32 cellular contexts compared by ENCODE assay signal in genomic region chr9:108325406-108325805, GRCh38.
"Had no signal": no experiment of that assay in that cellular context is flagged by ENCODE, and none has a peak within 500 bp of the region (broad histone marks: within the 10 kb centered on the region; RNA-seq: fewer than 3 reads in every experiment).

No MANE protein-coding gene starts in this region.

- H3K27ac Mint-ChIP-seq: activated CD8-positive, alpha-beta T cell treated with anti-CD3 and anti-CD28 coated beads, Interleukin-2, amount 10 ng/mL, durations not matched to agents 7 days and 5 days; activated naive CD4-positive, alpha-beta T cell treated with anti-CD3 and anti-CD28 coated beads, Interleukin-2, amount 50 U/mL, for 24 hours; activated naive CD8-positive, alpha-beta T cell treated with anti-CD3 and anti-CD28 coated beads, Interleukin-2, amount 10 ng/mL, durations not matched to agents 7 days and 5 days; activated T-cell treated with anti-CD3 and anti-CD28 coated beads, Interleukin-2, amount 50 U/mL, for 24 hours; activated T-helper 2 cell treated with anti-CD3 and anti-CD28 coated beads, Interferon-gamma antibody, Interleukin-2, Interleukin-4, amounts not matched to agents 10 μg/mL and 5 μg/mL and 100 μg/mL, durations not matched to agents 14 hours and 24 hours and 36 hours had no signal

- H3K4me3 ChIP-seq: ascending aorta, cardiac muscle cell, colonic mucosa, K562 had no signal

- H3K36me3 Mint-ChIP-seq: activated naive CD4-positive, alpha-beta T cell treated with anti-CD3 and anti-CD28 coated beads, Interleukin-2, amount 50 U/mL, for 24 hours; activated naive CD8-positive, alpha-beta T cell treated with anti-CD3 and anti-CD28 coated beads, Interleukin-2, amount 10 ng/mL, durations not matched to agents 7 days and 5 days had no signal

- H3K36me3 ChIP-seq: ascending aorta, cardiac muscle cell, colonic mucosa, WERI-Rb-1 had no signal

- H3K27ac ChIP-seq: ascending aorta, cardiac muscle cell, colonic mucosa, WERI-Rb-1 had no signal

- ATAC-seq: activated CD8-positive, alpha-beta T cell treated with anti-CD3 and anti-CD28 coated beads, Interleukin-2, amount 10 ng/mL, durations not matched to agents 7 days and 5 days; K562 had no signal

- H3K27me3 ChIP-seq: ascending aorta, cardiac muscle cell, colonic mucosa had no signal

- DNase-seq: activated CD4-positive, alpha-beta T cell treated with anti-CD3 and anti-CD28 coated beads for 1 hour; activated CD4-positive, alpha-beta T cell treated with anti-CD3 and anti-CD28 coated beads for 48 hours; activated CD4-positive, alpha-beta T cell treated with anti-CD3 and anti-CD28 coated beads, Interleukin-2, amount 50 U/mL, for 48 hours; activated CD4-positive, CD25-positive, alpha-beta regulatory T cell; activated CD8-positive, alpha-beta T cell treated with anti-CD3 and anti-CD28 coated beads, Interleukin-2, amount 10 ng/mL, durations not matched to agents 7 days and 5 days; activated gamma-delta T cell; activated naive CD4-positive, alpha-beta T cell treated with Interleukin-2 at 50 U/mL for 16 hours; activated naive CD8-positive, alpha-beta T cell treated with anti-CD3 and anti-CD28 coated beads, Interleukin-2, amount 10 ng/mL, durations not matched to agents 7 days and 5 days; activated T-cell treated with anti-CD3 and anti-CD28 coated beads, Interleukin-2, amount 50 U/mL, for 24 hours; amygdala; colonic mucosa; NCI-H1105; NCI-H1436; NCI-H1694; NCI-H1930; NCI-H2081 treated with DMSO at 0.1 percent for 48 hours; NCI-H345; NCI-H524 treated with DMSO at 0.1 percent for 48 hours; NCI-H748 treated with DMSO at 0.1 percent for 48 hours; NK-92 treated with Interleukin-12 subunit alpha and Interleukin-12 subunit beta, amount 100 ng/mL, for 24 hours; Right ventricle myocardium superior; SW 1271; T-helper 1 cell; T-helper 2 cell; T-helper 9 cell; WERI-Rb-1 had no signal

- H3K4me1 Mint-ChIP-seq: activated naive CD4-positive, alpha-beta T cell treated with anti-CD3 and anti-CD28 coated beads, Interleukin-2, amount 50 U/mL, for 24 hours; activated naive CD8-positive, alpha-beta T cell treated with anti-CD3 and anti-CD28 coated beads, Interleukin-2, amount 10 ng/mL, durations not matched to agents 7 days and 5 days; central memory CD8-positive, alpha-beta T cell had no signal

- H3K27me3 Mint-ChIP-seq: activated naive CD4-positive, alpha-beta T cell treated with anti-CD3 and anti-CD28 coated beads, Interleukin-2, amount 50 U/mL, for 24 hours; activated naive CD8-positive, alpha-beta T cell treated with anti-CD3 and anti-CD28 coated beads, Interleukin-2, amount 10 ng/mL, durations not matched to agents 7 days and 5 days; activated T-cell treated with anti-CD3 and anti-CD28 coated beads, Interleukin-2, amount 50 U/mL, for 24 hours; central memory CD8-positive, alpha-beta T cell had no signal

- H3K4me1 ChIP-seq: ascending aorta, colonic mucosa had no signal

- H3K9me3 ChIP-seq: colonic mucosa had no signal

- H3K4me3 Mint-ChIP-seq: activated CD8-positive, alpha-beta T cell treated with anti-CD3 and anti-CD28 coated beads, Interleukin-2, amount 10 ng/mL, durations not matched to agents 7 days and 5 days; activated naive CD4-positive, alpha-beta T cell treated with anti-CD3 and anti-CD28 coated beads, Interleukin-2, amount 50 U/mL, for 24 hours; activated naive CD8-positive, alpha-beta T cell treated with anti-CD3 and anti-CD28 coated beads, Interleukin-2, amount 10 ng/mL, durations not matched to agents 7 days and 5 days; activated T-cell treated with anti-CD3 and anti-CD28 coated beads, Interleukin-2, amount 50 U/mL, for 24 hours; central memory CD8-positive, alpha-beta T cell had no signal
